In the genomic region with DNA sequence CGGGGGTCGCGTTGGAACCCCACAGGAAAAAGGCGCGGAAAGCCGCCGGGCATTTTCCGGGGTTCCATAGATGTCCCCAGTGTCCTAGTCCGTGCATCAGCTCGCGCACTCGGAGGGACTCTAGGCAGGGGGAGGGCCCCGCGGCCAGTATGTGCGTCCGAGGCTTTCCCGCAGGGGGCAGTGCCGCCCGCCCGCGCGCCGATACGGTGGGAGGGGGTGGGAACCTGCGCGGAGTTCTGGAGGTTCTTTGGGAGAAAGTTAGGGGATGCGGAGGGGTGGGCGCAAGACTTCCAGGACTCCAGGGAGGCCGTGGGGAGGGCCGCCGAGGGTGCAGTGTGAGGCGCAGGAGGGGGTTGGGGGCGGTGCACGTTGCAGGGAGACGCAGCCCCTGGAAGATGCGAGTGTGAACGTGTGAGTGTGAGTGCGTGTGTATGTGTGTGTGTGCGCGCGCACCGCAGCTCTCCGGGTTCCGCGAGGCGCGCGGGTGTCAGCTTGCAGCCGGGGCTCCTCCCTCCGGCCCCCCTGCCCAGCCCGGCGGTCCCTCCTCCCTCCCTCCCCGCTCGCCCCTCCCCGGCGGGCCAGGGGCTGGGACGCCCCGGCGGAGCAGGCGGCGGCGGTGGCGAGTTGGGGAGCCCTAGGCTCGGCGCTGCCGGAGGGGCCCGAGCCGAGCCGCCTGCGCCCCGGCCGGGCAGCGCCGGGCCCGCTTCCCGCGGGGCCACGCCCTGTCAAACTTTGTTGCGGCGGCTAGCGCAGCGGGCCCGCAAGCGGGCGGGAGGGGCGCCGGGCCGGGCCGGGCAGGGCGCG, we compare ENCODE assay signal across 9 cellular contexts.
DNase-seq lines count a peak whose midpoint lies in the region.
"Had no signal": no experiment of that assay in that cellular context is flagged by ENCODE, and none has a peak within 500 bp of the region (broad histone marks: within the 10 kb centered on the region; RNA-seq: fewer than 3 reads in every experiment).

TCF7L1 (plus strand) TSS at position 559 of the 804 bp plus-strand sequence. CDS start 293 bp downstream, outside the sequence.

- DNase-seq in NCI-H2081 (lab: John Stamatoyannopoulos, UW) (peak; percentile 17 to 29), NCI-H2081 treated with DMSO at 0.1 percent for 48 hours (lab: John Stamatoyannopoulos, UW) (no peak), KBM-7 (peak; percentile 85), T1000 (lab: John Stamatoyannopoulos, UW) (peak; percentile 74), inferior parietal cortex (ENCODE audit: extremely low spot score) (no peak)
- peak; percentile 28 to 54 for DNase-seq in stimulated activated CD4-positive, alpha-beta T cell treated with anti-CD3 and anti-CD28 coated beads, Interleukin-2, amount 100 ng/mL, for 24 hours
- DNase-seq: DND-41 had no signal

- no peak within 1 kb of the TSS for H3K27ac Mint-ChIP-seq in dendritic cell treated with granulocyte-macrophage colony-stimulating factor and Interleukin-4, amounts not matched to agents 40 ng/mL and 50 ng/mL, for 4 days

- no peaks in the 10 kb centered on the region for H3K9me3 Mint-ChIP-seq in dendritic cell treated with granulocyte-macrophage colony-stimulating factor and Interleukin-4, amounts not matched to agents 40 ng/mL and 50 ng/mL, for 4 days

- peak within 1 kb of the TSS; percentile 57 for H3K27ac ChIP-seq in layer of hippocampus (ENCODE audit: low read depth, low read length)

- no peaks in the 10 kb centered on the region for H3K27me3 ChIP-seq in layer of hippocampus (ENCODE audit: control insufficient read depth, insufficient read depth, low read length)

- intact Hi-C loops in dendritic cell treated with granulocyte-macrophage colony-stimulating factor and Interleukin-4, amounts not matched to agents 40 ng/mL and 50 ng/mL, for 4 days (cut with micrococcal nuclease), result loop anchor here (5.0 kb wide), 1 partner anchor 154 kb away; no protein-coding TSS in a partner anchor

- peaks cover 9% of the 10 kb centered on the region for H3K4me1 Mint-ChIP-seq in dendritic cell treated with granulocyte-macrophage colony-stimulating factor and Interleukin-4, amounts not matched to agents 40 ng/mL and 50 ng/mL, for 4 days (ENCODE audit: low read depth)

- H3K36me3 Mint-ChIP-seq in dendritic cell treated with granulocyte-macrophage colony-stimulating factor and Interleukin-4, amounts not matched to agents 40 ng/mL and 50 ng/mL, for 4 days (ENCODE audit: low read depth), result no peaks in the 10 kb centered on the region

- H3K4me3 Mint-ChIP-seq in dendritic cell treated with granulocyte-macrophage colony-stimulating factor and Interleukin-4, amounts not matched to agents 40 ng/mL and 50 ng/mL, for 4 days, result peak within 1 kb of the TSS; percentile 69

- peaks cover 68% of the 10 kb centered on the region for H3K27me3 Mint-ChIP-seq in dendritic cell treated with granulocyte-macrophage colony-stimulating factor and Interleukin-4, amounts not matched to agents 40 ng/mL and 50 ng/mL, for 4 days

- in situ Hi-C loops in KBM-7 (cut with MboI; ENCODE audit: low pct_unique_long_range_greater_than_20kb, low sequenced_read_pairs), result no loop called here

Comparison
In these comparisons a context has a peak if more than half of its experiments do, and no peak if none do; other contexts are left out.
1. DNase-seq: peak in NCI-H2081 (2 of 2), KBM-7 (single experiment), T1000 (single experiment) and stimulated activated CD4-positive, alpha-beta T cell treated with anti-CD3 and anti-CD28 coated beads, Interleukin-2, amount 100 ng/mL, for 24 hours (2 of 2); none in NCI-H2081 treated with DMSO at 0.1 percent for 48 hours (single experiment) and inferior parietal cortex (single experiment).